In genomic region chr11:34135439-34135838, GRCh38 we compare ENCODE assay signal across 24 cellular contexts.
"Had no signal": no experiment of that assay in that cellular context is flagged by ENCODE, and none has a peak within 500 bp of the region (broad histone marks: within the 10 kb centered on the region; RNA-seq: fewer than 3 reads in every experiment).

No MANE protein-coding gene starts in this region.

- FAIRE-seq: bronchial epithelial cell, small intestine had no signal

- H3K27me3 ChIP-seq: esophagus squamous epithelium, gastrocnemius medialis, left lung, vagina had no signal

- H3K27ac Mint-ChIP-seq: stimulated activated memory B cell treated with anti-CD40 and anti-IgM and Interleukin-4, amounts not matched to agents 10 μg/mL and 1 μg/mL and 100 μg/mL, for 72 hours; T-helper 1 cell treated with Interleukin-12 subunit alpha and Interleukin-12 subunit beta and Interleukin-4 antibody, amounts not matched to agents 30 μg/mL and 1 μg/mL, for 36 hours; type B pancreatic cell had no signal

- H3K27me3 Mint-ChIP-seq: naive B cell; stimulated activated memory B cell treated with anti-CD40 and anti-IgM and Interleukin-4, amounts not matched to agents 10 μg/mL and 1 μg/mL and 100 μg/mL, for 72 hours; type B pancreatic cell had no signal

- H3K27ac ChIP-seq: coronary artery, esophagus squamous epithelium, gastrocnemius medialis, left lung, thoracic aorta, vagina had no signal

- H3K9me3 ChIP-seq: esophagus squamous epithelium, gastrocnemius medialis, left lung, thoracic aorta, vagina had no signal

- H3K4me3 ChIP-seq: coronary artery, esophagus squamous epithelium, gastrocnemius medialis, left lung, lung, thoracic aorta, vagina had no signal

- H3K4me3 Mint-ChIP-seq: naive B cell; neural crest cell; stimulated activated memory B cell treated with anti-CD40 and anti-IgM and Interleukin-4, amounts not matched to agents 10 μg/mL and 1 μg/mL and 100 μg/mL, for 72 hours; T-helper 1 cell treated with Interleukin-12 subunit alpha and Interleukin-12 subunit beta and Interleukin-4 antibody, amounts not matched to agents 30 μg/mL and 1 μg/mL, for 36 hours; type B pancreatic cell had no signal

- ATAC-seq: gastrocnemius medialis; left lung; sciatic nerve; stimulated activated memory B cell treated with anti-CD40 and anti-IgM and Interleukin-4, amounts not matched to agents 10 μg/mL and 1 μg/mL and 100 μg/mL, for 72 hours had no signal

- H3K4me1 Mint-ChIP-seq: neural crest cell had no signal

- DNase-seq: activated CD4-positive, alpha-beta T cell treated with anti-CD3 and anti-CD28 coated beads for 1 hour; activated CD4-positive, alpha-beta T cell treated with anti-CD3 and anti-CD28 coated beads, Interleukin-2, amount 50 U/mL, for 4 hours; activated naive CD4-positive, alpha-beta T cell treated with Interleukin-2 at 50 U/mL for 16 hours; amygdala; esophagus squamous epithelium; gastrocnemius medialis; hippocampal formation; kidney glomerular epithelial cell; left lung; naive B cell; posterior cingulate gyrus; small intestine; stimulated activated CD4-positive, alpha-beta T cell treated with anti-CD3 and anti-CD28 coated beads, Interleukin-2, amount 100 ng/mL, for 24 hours; T1000 had no signal

- H3K4me1 ChIP-seq: esophagus squamous epithelium, gastrocnemius medialis, left lung, vagina had no signal

- H3K9me3 Mint-ChIP-seq: naive B cell; neural crest cell; stimulated activated memory B cell treated with anti-CD40 and anti-IgM and Interleukin-4, amounts not matched to agents 10 μg/mL and 1 μg/mL and 100 μg/mL, for 72 hours; T-helper 1 cell treated with Interleukin-12 subunit alpha and Interleukin-12 subunit beta and Interleukin-4 antibody, amounts not matched to agents 30 μg/mL and 1 μg/mL, for 36 hours; type B pancreatic cell had no signal
